Comparison of ENCODE assay signal across 10 cellular contexts in the genomic region with DNA sequence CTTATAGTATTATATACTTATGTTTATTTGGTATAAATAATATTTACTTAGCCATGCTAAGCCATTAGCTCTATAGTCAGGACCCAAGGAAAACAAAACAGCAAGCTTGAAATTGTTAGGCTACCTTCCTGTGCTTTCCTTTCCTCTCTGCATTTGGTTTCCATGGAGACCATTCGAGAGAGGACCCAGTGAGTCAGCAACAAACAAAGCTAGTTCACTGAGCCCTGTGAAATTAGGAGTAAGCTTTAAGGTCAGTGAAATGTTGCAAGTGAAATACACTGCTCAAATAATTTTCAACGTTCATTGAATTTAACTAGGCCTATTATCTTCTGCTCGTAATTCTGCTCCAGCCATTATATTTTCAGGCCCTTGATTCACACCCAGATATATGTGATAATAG. TPM values are rescaled to one million over a fixed set of nuclear protein-coding genes. Genes with fewer than 3 reads are reported as not detected.
DNase-seq lines count a peak whose midpoint lies in the region; ATAC-seq and TF ChIP-seq lines count a peak whose summit lies in the region.
"Had no signal": no experiment of that assay in that cellular context is flagged by ENCODE, and none has a peak within 500 bp of the region (broad histone marks: within the 10 kb centered on the region; RNA-seq: fewer than 3 reads in every experiment).

No MANE protein-coding gene starts in this region.

- CTCF ChIA-PET in WTC11 (lab: Charles Lee) = interaction anchor here (0.9 to 1.9 kb wide), 4 partner anchors 21 to 102 kb away, joined by 3 to 12 read pairs (median 6); no protein-coding TSS in a partner anchor

- H3K4me1 ChIP-seq in MM.1S (ENCODE audit: low read length) = no peaks in the 10 kb centered on the region

- no peak overlapping the region for H3K4me3 ChIP-seq in MM.1S (ENCODE audit: low read length)
- H3K4me3 ChIP-seq: GM12878 had no signal

- peak; percentile 64 for DNase-seq in DMS 273 (lab: John Stamatoyannopoulos, UW; ENCODE audit: unreplicated experiment)
- peak; percentile 56 for DNase-seq in MM.1S
- no peak for DNase-seq in WTC11 (ENCODE audit: low spot score)
- peak; percentile 85 for DNase-seq in kidney glomerular epithelial cell (lab: John Stamatoyannopoulos, UW)
- DNase-seq in SIG-M5 treated with dmso at 0.1 percent for 504 hours (lab: John Stamatoyannopoulos, UW; ENCODE audit: unreplicated experiment) = no peak
- DNase-seq in NCI-H128 (lab: John Stamatoyannopoulos, UW; ENCODE audit: unreplicated experiment) = no peak

- H3K4me3 Mint-ChIP-seq in WTC11 = no peak overlapping the region

- no peak overlapping the region for H3K9ac ChIP-seq in MM.1S (ENCODE audit: low read length)

- H3K4me2 ChIP-seq in MM.1S (ENCODE audit: low read depth, low read length) = no peak overlapping the region

- ATAC-seq in WTC11 (peak; percentile 93), HG03571 (IDR thresholded peaks at IDR 0.05; ENCODE audit: unreplicated experiment) (no peak), GM21576 (IDR thresholded peaks at IDR 0.05; ENCODE audit: unreplicated experiment) (no peak)
- ATAC-seq: GM12878, Panc1 had no signal

- no peaks in the 10 kb centered on the region for H4K20me1 ChIP-seq in MM.1S (ENCODE audit: insufficient read depth, low read length)

- H3K27ac ChIP-seq in MM.1S (ENCODE audit: low read length) = no peak overlapping the region

- no peak overlapping the region for H3K27ac Mint-ChIP-seq in WTC11

- peaks cover 8% of the 10 kb centered on the region for H3K9me3 Mint-ChIP-seq in WTC11

- H3K36me3 ChIP-seq in MM.1S (replicated peaks; ENCODE audit: insufficient read depth, low read length) = no peaks in the 10 kb centered on the region

- TF ChIP-seq CTCF in MM.1S (IDR thresholded peaks at IDR 0.05; ENCODE audit: low read length) = no peak
- TF ChIP-seq CTCF in WTC11 (IDR thresholded peaks at IDR 0.05) = no peak

- H3K9me3 ChIP-seq in MM.1S (replicated peaks; ENCODE audit: insufficient read depth, low read length) = no peaks in the 10 kb centered on the region

- H3K79me2 ChIP-seq in MM.1S (ENCODE audit: low read length) = no peaks in the 10 kb centered on the region

- no peaks in the 10 kb centered on the region for H3F3A ChIP-seq in MM.1S (ENCODE audit: insufficient read depth, low read length)

- peaks cover 43% of the 10 kb centered on the region for H3K27me3 Mint-ChIP-seq in WTC11 (ENCODE audit: low read depth)

- no peaks in the 10 kb centered on the region for H3K9me2 ChIP-seq in MM.1S (replicated peaks; ENCODE audit: insufficient read depth, low read length)

- H2AFZ ChIP-seq in MM.1S (ENCODE audit: low read length) = no peak overlapping the region

- peaks cover 6% of the 10 kb centered on the region for H3K36me3 Mint-ChIP-seq in WTC11

- no peaks in the 10 kb centered on the region for H3K27me3 ChIP-seq in MM.1S (replicated peaks; ENCODE audit: insufficient read depth, low read length)

- peaks cover 9% of the 10 kb centered on the region for H3K4me1 Mint-ChIP-seq in WTC11

- POLR2A ChIA-PET in WTC11 (lab: Charles Lee) = interaction anchor here (1.0 kb wide), 1 partner anchor 59 kb away, joined by 4 read pairs; a partner anchor contains a TSS

TF ChIP-seq in WTC11, 78 proteins besides CTCF, POLR2A, EP300 and RAD21 (continues in another document):
- TF ChIP-seq ZNF396 (CRISPR knock-in tag; IDR thresholded peaks at IDR 0.05; ENCODE audit: borderline replicate concordance) = no peak
- TF ChIP-seq, protein P1, sequence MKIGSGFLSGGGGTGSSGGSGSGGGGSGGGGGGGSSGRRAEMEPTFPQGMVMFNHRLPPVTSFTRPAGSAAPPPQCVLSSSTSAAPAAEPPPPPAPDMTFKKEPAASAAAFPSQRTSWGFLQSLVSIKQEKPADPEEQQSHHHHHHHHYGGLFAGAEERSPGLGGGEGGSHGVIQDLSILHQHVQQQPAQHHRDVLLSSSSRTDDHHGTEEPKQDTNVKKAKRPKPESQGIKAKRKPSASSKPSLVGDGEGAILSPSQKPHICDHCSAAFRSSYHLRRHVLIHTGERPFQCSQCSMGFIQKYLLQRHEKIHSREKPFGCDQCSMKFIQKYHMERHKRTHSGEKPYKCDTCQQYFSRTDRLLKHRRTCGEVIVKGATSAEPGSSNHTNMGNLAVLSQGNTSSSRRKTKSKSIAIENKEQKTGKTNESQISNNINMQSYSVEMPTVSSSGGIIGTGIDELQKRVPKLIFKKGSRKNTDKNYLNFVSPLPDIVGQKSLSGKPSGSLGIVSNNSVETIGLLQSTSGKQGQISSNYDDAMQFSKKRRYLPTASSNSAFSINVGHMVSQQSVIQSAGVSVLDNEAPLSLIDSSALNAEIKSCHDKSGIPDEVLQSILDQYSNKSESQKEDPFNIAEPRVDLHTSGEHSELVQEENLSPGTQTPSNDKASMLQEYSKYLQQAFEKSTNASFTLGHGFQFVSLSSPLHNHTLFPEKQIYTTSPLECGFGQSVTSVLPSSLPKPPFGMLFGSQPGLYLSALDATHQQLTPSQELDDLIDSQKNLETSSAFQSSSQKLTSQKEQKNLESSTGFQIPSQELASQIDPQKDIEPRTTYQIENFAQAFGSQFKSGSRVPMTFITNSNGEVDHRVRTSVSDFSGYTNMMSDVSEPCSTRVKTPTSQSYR (CRISPR knock-in tag; IDR thresholded peaks at IDR 0.05) = no peak
- TF ChIP-seq FOXJ3 (CRISPR knock-in tag; IDR thresholded peaks at IDR 0.05; ENCODE audit: borderline replicate concordance) = no peak
- TF ChIP-seq CBFB (CRISPR knock-in tag; IDR thresholded peaks at IDR 0.05; ENCODE audit: low read depth) = no peak
- no peak for TF ChIP-seq ZNF671 (CRISPR knock-in tag; IDR thresholded peaks at IDR 0.05)
- TF ChIP-seq ZNF263 (CRISPR knock-in tag; IDR thresholded peaks at IDR 0.05; ENCODE audit: low read depth) = no peak
- TF ChIP-seq NFATC4 (CRISPR knock-in tag; IDR thresholded peaks at IDR 0.05) = no peak
- no peak for TF ChIP-seq ETV6 (CRISPR knock-in tag; IDR thresholded peaks at IDR 0.05)
- TF ChIP-seq PRRX2 (CRISPR knock-in tag; IDR thresholded peaks at IDR 0.05) = no peak
- TF ChIP-seq, protein P2, sequence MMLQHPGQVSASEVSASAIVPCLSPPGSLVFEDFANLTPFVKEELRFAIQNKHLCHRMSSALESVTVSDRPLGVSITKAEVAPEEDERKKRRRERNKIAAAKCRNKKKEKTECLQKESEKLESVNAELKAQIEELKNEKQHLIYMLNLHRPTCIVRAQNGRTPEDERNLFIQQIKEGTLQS (CRISPR knock-in tag; conservative IDR thresholded peaks at IDR 0.05) = no peak
- no peak for TF ChIP-seq NR3C1 (CRISPR knock-in tag; conservative IDR thresholded peaks at IDR 0.05; ENCODE audit: low read depth)
- no peak for TF ChIP-seq SMAD3 (CRISPR knock-in tag; IDR thresholded peaks at IDR 0.05; ENCODE audit: borderline replicate concordance)
- TF ChIP-seq, protein P3, sequence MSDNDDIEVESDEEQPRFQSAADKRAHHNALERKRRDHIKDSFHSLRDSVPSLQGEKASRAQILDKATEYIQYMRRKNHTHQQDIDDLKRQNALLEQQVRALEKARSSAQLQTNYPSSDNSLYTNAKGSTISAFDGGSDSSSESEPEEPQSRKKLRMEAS (CRISPR knock-in tag; IDR thresholded peaks at IDR 0.05) = no peak
- no peak for TF ChIP-seq KAT7 (CRISPR knock-in tag; IDR thresholded peaks at IDR 0.05; ENCODE audit: borderline replicate concordance)
- no peak for TF ChIP-seq RELA (CRISPR knock-in tag; IDR thresholded peaks at IDR 0.05; ENCODE audit: borderline replicate concordance)
- TF ChIP-seq, protein P4, sequence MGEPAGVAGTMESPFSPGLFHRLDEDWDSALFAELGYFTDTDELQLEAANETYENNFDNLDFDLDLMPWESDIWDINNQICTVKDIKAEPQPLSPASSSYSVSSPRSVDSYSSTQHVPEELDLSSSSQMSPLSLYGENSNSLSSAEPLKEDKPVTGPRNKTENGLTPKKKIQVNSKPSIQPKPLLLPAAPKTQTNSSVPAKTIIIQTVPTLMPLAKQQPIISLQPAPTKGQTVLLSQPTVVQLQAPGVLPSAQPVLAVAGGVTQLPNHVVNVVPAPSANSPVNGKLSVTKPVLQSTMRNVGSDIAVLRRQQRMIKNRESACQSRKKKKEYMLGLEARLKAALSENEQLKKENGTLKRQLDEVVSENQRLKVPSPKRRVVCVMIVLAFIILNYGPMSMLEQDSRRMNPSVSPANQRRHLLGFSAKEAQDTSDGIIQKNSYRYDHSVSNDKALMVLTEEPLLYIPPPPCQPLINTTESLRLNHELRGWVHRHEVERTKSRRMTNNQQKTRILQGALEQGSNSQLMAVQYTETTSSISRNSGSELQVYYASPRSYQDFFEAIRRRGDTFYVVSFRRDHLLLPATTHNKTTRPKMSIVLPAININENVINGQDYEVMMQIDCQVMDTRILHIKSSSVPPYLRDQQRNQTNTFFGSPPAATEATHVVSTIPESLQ (CRISPR knock-in tag; IDR thresholded peaks at IDR 0.05) = no peak
- TF ChIP-seq FOXK1 (CRISPR knock-in tag; IDR thresholded peaks at IDR 0.05) = no peak
- TF ChIP-seq ELF4 (CRISPR knock-in tag; IDR thresholded peaks at IDR 0.05; ENCODE audit: low read depth) = no peak

RNA-seq across cellular contexts. Expression of a gene that starts 9.1 kb away (rescaled TPM):
- not detected in 3 replicates for total RNA-seq in WTC11 (2021)
- total RNA-seq: GM12878 had no signal

RNA-seq across cellular contexts. Expression of a gene that starts 58.8 kb away (rescaled TPM):
- total RNA-seq in WTC11 (2021) = 19.5 to 26.0 TPM (median 23.1 TPM) in 3 replicates

Comparison
In these comparisons a context has a peak if more than half of its experiments do, and no peak if none do; other contexts are left out.
1. DNase-seq: peak in DMS 273 (single experiment), MM.1S (single experiment) and kidney glomerular epithelial cell (single experiment); none in WTC11 (single experiment), SIG-M5 treated with dmso at 0.1 percent for 504 hours (single experiment) and NCI-H128 (single experiment).